9 cellular contexts compared by ENCODE assay signal in genomic region chr19:6161271-6161850, GRCh38. TPM values are rescaled to one million over a fixed set of nuclear protein-coding genes. Genes with fewer than 3 reads are reported as not detected.
A peak's percentile ranks its signal among the peaks of the same experiment; 100 is the strongest.
DNase-seq lines count a peak whose midpoint lies in the region; ATAC-seq and TF ChIP-seq lines count a peak whose summit lies in the region.
"Had no signal": no experiment of that assay in that cellular context is flagged by ENCODE, and none has a peak within 500 bp of the region (broad histone marks: within the 10 kb centered on the region; RNA-seq: fewer than 3 reads in every experiment).

No MANE protein-coding gene starts in this region.

- DNase-seq in ELR (ENCODE audit: low read depth) (peak; percentile 19), MG63 (peak; percentile 4), heart right ventricle (peak; percentile 18 to 63), COLO668 (lab: John Stamatoyannopoulos, UW; ENCODE audit: unreplicated experiment) (no peak), DMS79 treated with DMSO at 0.1 percent for 48 hours (lab: John Stamatoyannopoulos, UW) (no peak)
- DNase-seq in activated CD4-positive, alpha-beta T cell treated with anti-CD3 and anti-CD28 coated beads for 48 hours: peak; percentile 61
- DNase-seq in stimulated activated CD8-positive, alpha-beta memory T cell treated with anti-CD3 and anti-CD28 coated beads, Interleukin-2, amount 100 ng/mL, for 48 hours (ENCODE audit: low read depth in 2 of 2): peak; percentile 9 to 18

- WGBS in heart right ventricle, 2 donors: 34 to 35% methylated on average over 8 of the region's 8 CpGs

- intact Hi-C loops in heart right ventricle (cut with DNase I): no loop called here

- H3K4me1 ChIP-seq in heart right ventricle: peaks cover 0 to 8% (median 0%) of the 10 kb centered on the region in 9 donors

- H3K9me3 ChIP-seq in MG63 (no peaks in the 10 kb centered on the region), heart right ventricle (peaks cover 0 to 29% (median 10%) of the 10 kb centered on the region in 11 donors)

- ATAC-seq in heart right ventricle: peak; percentile 79 to 96 (median 89)
- no peak for ATAC-seq in HG02642 (IDR thresholded peaks at IDR 0.05; ENCODE audit: poor library complexity, unreplicated experiment)

- no peaks in the 10 kb centered on the region for H3K27me3 ChIP-seq in MG63
- no peaks in the 10 kb centered on the region for H3K27me3 ChIP-seq in heart right ventricle

- TF ChIP-seq CTCF in heart right ventricle (IDR thresholded peaks at IDR 0.05): no peak

- H3K27ac ChIP-seq in heart right ventricle: peak overlapping the region in 6 of 10 donors; percentile 21 to 63 (median 32)
- H3K27ac ChIP-seq: epithelial cell of prostate had no signal

- no peaks in the 10 kb centered on the region for H3K36me3 ChIP-seq in MG63
- H3K36me3 ChIP-seq in heart right ventricle: no peaks in the 10 kb centered on the region

- H3K4me3 ChIP-seq in MG63 (no peak overlapping the region), heart right ventricle (no peak overlapping the region)

RNA-seq across cellular contexts. Expression of gene ACSBG2, which starts 25.9 kb away (rescaled TPM):
- total RNA-seq in MG63 (2014; rRNA removed; shearing (Covaris generic); ENCODE audit: low replicate concordance): not detected in 2 replicates
- not detected for total RNA-seq in heart right ventricle
- polyA plus RNA-seq in heart right ventricle: not detected

RNA-seq across cellular contexts. Expression of gene RFX2, which starts 51.1 kb away (rescaled TPM):
- total RNA-seq in MG63 (2014; rRNA removed; shearing (Covaris generic); ENCODE audit: low replicate concordance): 3.8 and 11.8 TPM in 2 replicates
- 10 to 100 TPM in 1 of 10 donors, 1 to 10 TPM in 9; 4.2 to 11.5 (median 5.0) TPM for total RNA-seq in heart right ventricle
- polyA plus RNA-seq in heart right ventricle: 10 to 100 TPM in 1 of 2 donors, 1 to 10 TPM in 1; 6.6 to 17.4 TPM

Comparison
In these comparisons a context has a peak if more than half of its experiments do, and no peak if none do; other contexts are left out.
1. DNase-seq: peak in ELR (single experiment), MG63 (single experiment), activated CD4-positive, alpha-beta T cell treated with anti-CD3 and anti-CD28 coated beads for 48 hours (single experiment), heart right ventricle (2 of 2) and stimulated activated CD8-positive, alpha-beta memory T cell treated with anti-CD3 and anti-CD28 coated beads, Interleukin-2, amount 100 ng/mL, for 48 hours (2 of 2); none in COLO668 (single experiment) and DMS79 treated with DMSO at 0.1 percent for 48 hours (single experiment).